In the genomic region with DNA sequence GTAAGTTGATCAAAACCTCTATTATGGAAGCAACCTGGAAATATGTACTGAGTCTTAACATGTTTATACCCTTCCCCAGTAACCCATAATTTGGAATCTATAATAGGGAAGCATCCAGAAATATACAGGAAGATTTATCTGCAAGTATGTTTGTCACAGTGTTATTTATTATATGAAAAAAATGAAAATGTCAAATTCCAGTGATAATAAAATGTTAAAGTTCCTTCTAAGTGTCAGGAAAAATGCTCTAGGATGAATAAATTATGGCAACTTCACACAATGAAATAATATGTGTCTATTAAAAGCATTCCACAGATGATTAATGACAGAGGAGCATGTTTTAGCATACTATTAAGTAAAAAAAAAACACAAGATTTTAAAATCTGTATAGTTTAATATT, we compare ENCODE assay signal across 1 cellular context.
TF ChIP-seq lines count a peak whose summit lies in the region.

No MANE protein-coding gene starts in this region.

TF ChIP-seq in SK-N-SH treated with all-trans-retinoic acid at 6 μM for 48 hours, 23 proteins besides CTCF, POLR2A, EP300 and RAD21 (continued from another document):
- no peak for TF ChIP-seq TSHZ2 (CRISPR knock-in tag; IDR thresholded peaks at IDR 0.05)
- no peak for TF ChIP-seq RARB (CRISPR knock-in tag; IDR thresholded peaks at IDR 0.05)
